In genomic region chr6:157198425-157199279, GRCh38 we compare ENCODE assay signal across 8 cellular contexts.
DNase-seq lines count a peak whose midpoint lies in the region; ATAC-seq and TF ChIP-seq lines count a peak whose summit lies in the region.

No MANE protein-coding gene starts in this region.

- H3K36me3 ChIP-seq in HEK293 (ENCODE audit: control insufficient read depth in 2 of 2, insufficient read depth in 1 of 2, low read length in 2 of 2) (peaks cover 0 to 69% of the 10 kb centered on the region in 2 experiments; a peak in 2 of 3 replicates), OCI-LY7 (ENCODE audit: insufficient read depth, low read length) (peaks cover 85% of the 10 kb centered on the region), osteoblast (ENCODE audit: insufficient read depth, low read length) (peaks cover 44% of the 10 kb centered on the region)

- BruUV-seq in OCI-LY7 (replicated peaks; lab: Mats Ljungman, UMichigan), result no TSS peak

- H3K4me2 ChIP-seq in OCI-LY7 (ENCODE audit: low read length) (no peak overlapping the region), osteoblast (ENCODE audit: insufficient read depth, low read length) (no peak overlapping the region)

- TF ChIP-seq CTCF in HEK293 (tag by site-specific recombination; IDR thresholded peaks at IDR 0.05), result no peak
- no peak for TF ChIP-seq CTCF in fibroblast of the aortic adventitia (IDR thresholded peaks at IDR 0.05; ENCODE audit: insufficient read depth, low read length)
- TF ChIP-seq CTCF in OCI-LY7 (conservative IDR thresholded peaks at IDR 0.05; ENCODE audit: low read length), result no peak
- TF ChIP-seq CTCF in osteoblast (IDR thresholded peaks at IDR 0.05; ENCODE audit: extremely low read depth, low read depth, low read length), result no peak

- H3K27ac ChIP-seq in HEK293 (ENCODE audit: extremely low read depth, low read depth, low read length) (no peak overlapping the region; the same call in 1 of the 2 replicates), OCI-LY7 (ENCODE audit: low read depth, low read length, poor library complexity, severe bottlenecking) (no peak overlapping the region), osteoblast (ENCODE audit: low read depth, low read length) (no peak overlapping the region)

- CTCF ChIA-PET in HEK293 (lab: Yijun Ruan, JAX), result interaction anchor here (0.6 to 1.0 kb wide), 4 partner anchors 15 to 1845 kb away, joined by 3 read pairs; no protein-coding TSS in a partner anchor
- CTCF ChIA-PET in OCI-LY7 (lab: Charles Lee; ENCODE audit: unreplicated experiment), result no interaction called here

- TF ChIP-seq POLR2A in GM18505 (IDR thresholded peaks at IDR 0.05; ENCODE audit: borderline replicate concordance, extremely low read depth, insufficient read depth, insufficient read length), result no peak

- no peaks in the 10 kb centered on the region for H3K9me2 ChIP-seq in OCI-LY7 (ENCODE audit: insufficient read depth, low read length)

- peak; percentile 99 for DNase-seq in NCI-H748 (lab: John Stamatoyannopoulos, UW; ENCODE audit: unreplicated experiment)
- peak; percentile 32 for DNase-seq in fibroblast of the aortic adventitia (ENCODE audit: low read depth)
- DNase-seq in sciatic nerve (ENCODE audit: low spot score), result no peak
- DNase-seq in NK-92 treated with Interleukin-12 subunit alpha and Interleukin-12 subunit beta, amount 100 ng/mL, for 24 hours (lab: John Stamatoyannopoulos, UW), result no peak
- DNase-seq in OCI-LY7 (ENCODE audit: low spot score), result no peak
- DNase-seq in osteoblast (ENCODE audit: insufficient read length, low spot score, missing footprints), result no peak

- intact Hi-C loops in sciatic nerve (cut with DNase I) (no loop called here), OCI-LY7 (cut with micrococcal nuclease; ENCODE audit: unreplicated experiment) (no loop called here)

- H3K4me3 ChIP-seq in HEK293 (ENCODE audit: low read depth, low read length) (no peak overlapping the region), fibroblast of the aortic adventitia (ENCODE audit: low read depth, low read length) (no peak overlapping the region), OCI-LY7 (ENCODE audit: low read depth, low read length, poor library complexity, severe bottlenecking) (no peak overlapping the region), osteoblast (ENCODE audit: insufficient read depth, low read length) (no peak overlapping the region)

- H3K79me2 ChIP-seq in OCI-LY7 (ENCODE audit: insufficient read depth, low read depth, low read length), result no peaks in the 10 kb centered on the region
- no peaks in the 10 kb centered on the region for H3K79me2 ChIP-seq in osteoblast (ENCODE audit: insufficient read depth, low read length)

- H3K4me1 ChIP-seq in HEK293 (ENCODE audit: control insufficient read depth, insufficient read depth, low read length) (peaks cover 5% of the 10 kb centered on the region; the same call in 1 of the 2 replicates), OCI-LY7 (ENCODE audit: insufficient read depth, low read length, poor library complexity, severe bottlenecking) (no peaks in the 10 kb centered on the region), osteoblast (ENCODE audit: insufficient read depth, low read length) (peaks cover 9% of the 10 kb centered on the region)

- H4K20me1 ChIP-seq in OCI-LY7 (ENCODE audit: insufficient read depth, low read length) (no peaks in the 10 kb centered on the region), osteoblast (ENCODE audit: insufficient read depth, low read length) (no peaks in the 10 kb centered on the region)

- peak; percentile 50 for ATAC-seq in sciatic nerve
- no peak for ATAC-seq in GM18505 (IDR thresholded peaks at IDR 0.05; ENCODE audit: unreplicated experiment)

- POLR2A ChIA-PET in HEK293 (lab: Yijun Ruan, JAX), result no interaction called here
- POLR2A ChIA-PET in OCI-LY7 (lab: Charles Lee), result interaction anchor here (0.9 kb wide), 1 partner anchor 24 kb away, joined by 3 read pairs; no protein-coding TSS in a partner anchor

- H3K27me3 ChIP-seq in osteoblast (ENCODE audit: insufficient read depth, low read length), result no peaks in the 10 kb centered on the region

- no peaks in the 10 kb centered on the region for H3K9me3 ChIP-seq in HEK293 (ENCODE audit: control insufficient read depth, insufficient read depth, low read depth, low read length)
- no peaks in the 10 kb centered on the region for H3K9me3 ChIP-seq in OCI-LY7 (ENCODE audit: low read length)
- H3K9me3 ChIP-seq in osteoblast (ENCODE audit: low read depth, low read length), result no peaks in the 10 kb centered on the region

- H2AFZ ChIP-seq in OCI-LY7 (ENCODE audit: low read length) (no peak overlapping the region), osteoblast (ENCODE audit: low read length) (no peak overlapping the region)

TF ChIP-seq in HEK293, 187 proteins besides CTCF, POLR2A, EP300 and RAD21 (continues in another document):
- TF ChIP-seq ZNF585B (tag by site-specific recombination; IDR thresholded peaks at IDR 0.05), result no peak
- no peak for TF ChIP-seq ZSCAN30 (tag by site-specific recombination; IDR thresholded peaks at IDR 0.05)
- 0 out of 2 replicates have a peak, but pooled peaks have one; percentile 39 for TF ChIP-seq ZNF423 (tag by site-specific recombination; IDR thresholded peaks at IDR 0.05)
- TF ChIP-seq ZNF791 (tag by site-specific recombination; IDR thresholded peaks at IDR 0.05), result no peak
- no peak for TF ChIP-seq ZXDB (tag by site-specific recombination; IDR thresholded peaks at IDR 0.05)
- no peak for TF ChIP-seq RBAK (tag by site-specific recombination; IDR thresholded peaks at IDR 0.05)
- TF ChIP-seq TRIM28 (IDR thresholded peaks at IDR 0.05; ENCODE audit: borderline replicate concordance, low read length), result no peak
- no peak for TF ChIP-seq ZNF133 (tag by site-specific recombination; IDR thresholded peaks at IDR 0.05)
- 0 out of 2 replicates have a peak, but pooled peaks have one; percentile 22 for TF ChIP-seq PRDM10 (tag by site-specific recombination; IDR thresholded peaks at IDR 0.05)
- no peak for TF ChIP-seq PRDM6 (tag by site-specific recombination; IDR thresholded peaks at IDR 0.05)
- no peak for TF ChIP-seq ZNF639 (tag by site-specific recombination; IDR thresholded peaks at IDR 0.05)
- TF ChIP-seq ZBTB26 (tag by site-specific recombination; optimal IDR thresholded peaks at IDR 0.05), result no peak
- TF ChIP-seq ZNF768 (tag by site-specific recombination; IDR thresholded peaks at IDR 0.05), result no peak

Comparison
In these comparisons a context has a peak if more than half of its experiments do, and no peak if none do; other contexts are left out.
1. DNase-seq: peak in NCI-H748 (single experiment) and fibroblast of the aortic adventitia (single experiment); none in sciatic nerve (single experiment), NK-92 treated with Interleukin-12 subunit alpha and Interleukin-12 subunit beta, amount 100 ng/mL, for 24 hours (single experiment), OCI-LY7 (single experiment) and osteoblast (single experiment).